In the genomic region with DNA sequence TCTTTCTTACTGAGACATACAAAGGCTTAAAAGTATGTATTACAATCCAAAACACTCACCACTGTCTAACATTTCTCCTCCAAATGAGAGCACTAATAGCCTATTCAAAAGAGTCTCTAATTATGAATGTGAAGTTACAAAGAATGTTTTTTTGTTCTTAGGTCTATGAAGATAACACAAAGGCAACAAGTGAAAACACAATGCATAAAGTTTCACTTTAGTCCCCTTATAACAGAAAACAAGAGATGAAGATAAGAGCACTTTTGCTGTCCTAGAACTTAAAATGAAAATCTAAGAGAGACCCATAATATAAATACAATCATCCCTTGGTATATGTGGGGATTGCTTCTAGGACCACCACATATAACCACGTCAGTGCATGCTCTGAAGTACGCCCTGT, we compare ENCODE assay signal across 18 cellular contexts. TPM values are rescaled to one million over a fixed set of nuclear protein-coding genes. Genes with fewer than 3 reads are reported as not detected.
DNase-seq lines count a peak whose midpoint lies in the region; TF ChIP-seq lines count a peak whose summit lies in the region.
"Had no signal": no experiment of that assay in that cellular context is flagged by ENCODE, and none has a peak within 500 bp of the region (broad histone marks: within the 10 kb centered on the region; RNA-seq: fewer than 3 reads in every experiment).

No MANE protein-coding gene starts in this region.

- H3K27me3 ChIP-seq in DOHH2 (ENCODE audit: control insufficient read depth, low read length) = no peaks in the 10 kb centered on the region
- no peaks in the 10 kb centered on the region for H3K27me3 ChIP-seq in OCI-LY1 (ENCODE audit: insufficient read depth, low read length)
- H3K27me3 ChIP-seq in dorsolateral prefrontal cortex = no peaks in the 10 kb centered on the region
- H3K27me3 ChIP-seq: pancreas, sigmoid colon, transverse colon had no signal

- H3K4me3 Mint-ChIP-seq in progenitor cell of endocrine pancreas (ENCODE audit: low read depth) = no peak overlapping the region
- H3K4me3 Mint-ChIP-seq: activated CD4-positive, alpha-beta T cell treated with anti-CD3 and anti-CD28 coated beads, Interleukin-2, amount 10 ng/mL, durations not matched to agents 7 days and 5 days had no signal

- no peak for DNase-seq in dorsolateral prefrontal cortex
- no peak for DNase-seq in progenitor cell of endocrine pancreas (ENCODE audit: low spot score, unreplicated experiment)
- DNase-seq in NCI-H1417 treated with DMSO at 0.1 percent for 48 hours (lab: John Stamatoyannopoulos, UW) = no peak
- DNase-seq in stimulated activated naive CD4-positive, alpha-beta T cell (lab: John Stamatoyannopoulos, UW) = no peak
- DNase-seq in NCI-H1930 (lab: John Stamatoyannopoulos, UW) = no peak
- DNase-seq: activated CD4-positive, alpha-beta T cell treated with anti-CD3 and anti-CD28 coated beads, Interleukin-2, amount 10 ng/mL, durations not matched to agents 7 days and 5 days; activated CD8-positive, alpha-beta memory T cell treated with anti-CD3 and anti-CD28 coated beads, Interleukin-2, amount 50 U/mL, for 4 hours; activated naive CD4-positive, alpha-beta T cell treated with Interleukin-2 at 50 U/mL for 16 hours; AML-193; aorta; cerebellar nuclear complex; GOT3; pancreas; sigmoid colon; stimulated activated naive CD8-positive, alpha-beta T cell treated with anti-CD3 and anti-CD28 coated beads, Interleukin-15, Interleukin-2, amounts not matched to agents 100 U/mL and 50 U/mL, for 24 hours; transverse colon had no signal

- H3K9me2 ChIP-seq in DOHH2 (replicated peaks; ENCODE audit: control insufficient read depth, low read length) (no peaks in the 10 kb centered on the region), OCI-LY1 (ENCODE audit: low read depth, low read length) (no peaks in the 10 kb centered on the region)

- H3F3A ChIP-seq in DOHH2 (ENCODE audit: control insufficient read depth, insufficient read depth) (peaks cover 5% of the 10 kb centered on the region; the same call in 1 of the 2 replicates), OCI-LY1 (ENCODE audit: insufficient read depth, low read length) (no peaks in the 10 kb centered on the region)

- H3K4me3 ChIP-seq in DOHH2 (ENCODE audit: low read length) = no peak overlapping the region
- no peak overlapping the region for H3K4me3 ChIP-seq in OCI-LY1 (ENCODE audit: low read depth, low read length, poor library complexity, severe bottlenecking)
- no peak overlapping the region for H3K4me3 ChIP-seq in dorsolateral prefrontal cortex
- H3K4me3 ChIP-seq: pancreas, sigmoid colon, transverse colon had no signal

- no peaks in the 10 kb centered on the region for H3K9me3 ChIP-seq in DOHH2 (ENCODE audit: control insufficient read depth, insufficient read depth, low read length)
- no peaks in the 10 kb centered on the region for H3K9me3 ChIP-seq in OCI-LY1 (ENCODE audit: low read length)
- H3K9me3 ChIP-seq: pancreas, sigmoid colon, transverse colon had no signal

- H4K20me1 ChIP-seq in DOHH2 (ENCODE audit: control insufficient read depth, insufficient read depth, low read depth, low read length) = peaks cover 28% of the 10 kb centered on the region
- H4K20me1 ChIP-seq in OCI-LY1 (ENCODE audit: insufficient read depth, low read length) = no peaks in the 10 kb centered on the region

- TF ChIP-seq CTCF in DOHH2 (IDR thresholded peaks at IDR 0.05; ENCODE audit: low read depth, low read length, poor library complexity, severe bottlenecking) (no peak), OCI-LY1 (IDR thresholded peaks at IDR 0.05; ENCODE audit: low read length) (no peak), dorsolateral prefrontal cortex (IDR thresholded peaks at IDR 0.05 in 54 of 56, conservative IDR thresholded peaks at IDR 0.05 in 2 of 56; ENCODE audit: low read depth in 1 of 56, partially characterized antibody in 56 of 56) (no peak), progenitor cell of endocrine pancreas (IDR thresholded peaks at IDR 0.05; ENCODE audit: unreplicated experiment) (no peak)

- H3K4me1 Mint-ChIP-seq in progenitor cell of endocrine pancreas (ENCODE audit: low read depth) = peaks cover 17% of the 10 kb centered on the region

- H3K27ac Mint-ChIP-seq in progenitor cell of endocrine pancreas = peak overlapping the region; percentile 53
- H3K27ac Mint-ChIP-seq: activated CD4-positive, alpha-beta T cell treated with anti-CD3 and anti-CD28 coated beads, Interleukin-2, amount 10 ng/mL, durations not matched to agents 7 days and 5 days had no signal

- peaks cover 18% of the 10 kb centered on the region for H3K36me3 Mint-ChIP-seq in progenitor cell of endocrine pancreas (ENCODE audit: insufficient read depth)

- H3K4me1 ChIP-seq in DOHH2 (ENCODE audit: control insufficient read depth, low read length) (peaks cover 61% of the 10 kb centered on the region), OCI-LY1 (ENCODE audit: insufficient read depth, low read length, severe bottlenecking) (peaks cover 29% of the 10 kb centered on the region)

- intact Hi-C loops in dorsolateral prefrontal cortex (cut with DNase I) = no loop called here

- H3K4me2 ChIP-seq in DOHH2 (ENCODE audit: low read length) = no peak overlapping the region; the same call in 1 of the 2 replicates
- no peak overlapping the region for H3K4me2 ChIP-seq in OCI-LY1 (ENCODE audit: low read length)

- H3K79me2 ChIP-seq in DOHH2 (ENCODE audit: control insufficient read depth, low read length) = peaks cover 77% of the 10 kb centered on the region
- H3K79me2 ChIP-seq in OCI-LY1 (ENCODE audit: insufficient read depth, low read length) = peaks cover 29% of the 10 kb centered on the region

- H3K27ac ChIP-seq in DOHH2 (ENCODE audit: low read depth, low read length) (0 out of 2 replicates have a peak overlapping the region, but pooled peaks have one; percentile 2), OCI-LY1 (ENCODE audit: low read depth, low read length, poor library complexity, severe bottlenecking) (peak overlapping the region; percentile 37), dorsolateral prefrontal cortex (peak overlapping the region in 31 of 59 donors; percentile 0 to 62 (median 30))
- H3K27ac ChIP-seq: pancreas, sigmoid colon, transverse colon had no signal

- no peak overlapping the region for H2AFZ ChIP-seq in OCI-LY1 (ENCODE audit: low read length)

- H3K9ac ChIP-seq in OCI-LY1 (ENCODE audit: low read length) = no peak overlapping the region

- H3K27me3 Mint-ChIP-seq in progenitor cell of endocrine pancreas = no peaks in the 10 kb centered on the region
- H3K27me3 Mint-ChIP-seq: activated CD4-positive, alpha-beta T cell treated with anti-CD3 and anti-CD28 coated beads, Interleukin-2, amount 10 ng/mL, durations not matched to agents 7 days and 5 days had no signal

- H3K9me3 Mint-ChIP-seq in progenitor cell of endocrine pancreas (ENCODE audit: low read depth) = no peaks in the 10 kb centered on the region
- H3K9me3 Mint-ChIP-seq: activated CD4-positive, alpha-beta T cell treated with anti-CD3 and anti-CD28 coated beads, Interleukin-2, amount 10 ng/mL, durations not matched to agents 7 days and 5 days had no signal

- peaks cover 42% of the 10 kb centered on the region for H3K36me3 ChIP-seq in DOHH2 (ENCODE audit: control insufficient read depth, low read length)
- H3K36me3 ChIP-seq in OCI-LY1 (ENCODE audit: insufficient read depth, low read length) = peaks cover 30% of the 10 kb centered on the region; the same call in 1 of the 2 replicates
- H3K36me3 ChIP-seq: pancreas had no signal

RNA-seq across cellular contexts. Expression of gene ITCH, which starts 25.6 kb away (rescaled TPM):
- total RNA-seq in dorsolateral prefrontal cortex (100 to 1,000 TPM in 19 of 120 experiments, 10 to 100 TPM in 101; 60.3 to 137 (median 86.3) TPM), progenitor cell of endocrine pancreas (83.9 and 85.5 TPM in 2 replicates)
